In the genomic region with DNA sequence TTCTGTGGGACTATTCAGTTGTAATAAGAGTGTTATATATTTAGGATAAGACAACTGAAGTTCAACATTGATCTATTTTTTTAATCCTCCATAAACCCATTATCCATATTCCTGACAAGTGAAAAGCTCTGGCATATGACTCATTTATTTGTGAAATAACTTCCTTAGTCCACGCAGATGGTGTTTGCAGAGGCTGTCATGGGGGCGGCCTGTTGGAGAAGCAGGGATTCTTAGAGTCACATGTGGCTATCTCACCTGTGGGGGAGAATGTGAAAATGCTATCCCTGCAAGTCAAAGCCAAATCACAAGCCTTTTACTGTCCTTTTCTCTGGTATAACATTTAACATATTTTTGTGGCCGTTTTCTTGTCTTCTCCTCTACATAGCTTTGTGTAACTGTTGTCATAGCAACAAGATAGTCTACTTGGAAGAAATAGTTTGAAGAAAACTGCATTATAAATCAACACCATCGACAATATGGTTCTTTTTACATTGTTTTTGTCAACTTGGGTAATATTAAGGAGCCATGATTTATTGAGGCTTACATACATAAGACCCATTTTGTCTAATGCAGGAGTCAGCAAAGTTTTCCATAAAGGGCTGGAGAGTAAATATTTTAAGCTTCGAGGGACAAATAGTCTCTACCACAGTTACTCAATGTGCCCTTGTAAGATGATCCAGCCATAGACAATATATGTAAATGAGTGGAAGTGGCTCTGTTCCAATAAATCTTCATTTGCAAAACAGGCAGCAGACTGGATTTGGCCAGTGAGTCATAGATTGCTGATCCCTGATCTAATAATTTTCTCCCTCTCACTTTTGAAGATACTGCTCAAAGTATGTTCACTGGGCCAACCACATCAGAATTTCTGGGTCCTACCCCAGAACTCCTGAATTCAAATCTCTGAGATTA, we compare ENCODE assay signal across 16 cellular contexts.
DNase-seq lines count a peak whose midpoint lies in the region; ATAC-seq, FAIRE-seq and TF ChIP-seq lines count a peak whose summit lies in the region.
"Had no signal": no experiment of that assay in that cellular context is flagged by ENCODE, and none has a peak within 500 bp of the region (broad histone marks: within the 10 kb centered on the region; RNA-seq: fewer than 3 reads in every experiment).

No MANE protein-coding gene starts in this region.

- no peaks in the 10 kb centered on the region for H3K9me3 ChIP-seq in fibroblast of lung (ENCODE audit: control insufficient read depth, insufficient read depth, low read depth, low read length)
- H3K9me3 ChIP-seq in small intestine (ENCODE audit: control insufficient read depth, low read depth) = no peaks in the 10 kb centered on the region
- H3K9me3 ChIP-seq: A549 had no signal

- H4K20me1 ChIP-seq in fibroblast of lung (ENCODE audit: control insufficient read depth, extremely low read depth, insufficient read depth, low read length) = no peaks in the 10 kb centered on the region

- H3K4me1 ChIP-seq in fibroblast of lung (ENCODE audit: control insufficient read depth, extremely low read depth, insufficient read depth, low read length) (no peaks in the 10 kb centered on the region), small intestine (ENCODE audit: control insufficient read depth in 2 of 2, insufficient read depth in 1 of 2, low read depth in 1 of 2, low read length in 1 of 2) (no peaks in the 10 kb centered on the region)
- H3K4me1 ChIP-seq: A549 had no signal

- H3K4me3 ChIP-seq in fibroblast of lung (replicated peaks in 1 of 4; ENCODE audit: control extremely low read depth in 1 of 4, insufficient read depth in 1 of 4, low read depth in 3 of 4, low read length in 4 of 4) (no peak overlapping the region), small intestine (ENCODE audit: low read depth in 1 of 2, low read length in 2 of 2) (no peak overlapping the region)
- H3K4me3 ChIP-seq: A549 had no signal

- no peaks in the 10 kb centered on the region for H3K36me3 ChIP-seq in fibroblast of lung (ENCODE audit: control insufficient read depth, insufficient read depth, low read length)
- no peaks in the 10 kb centered on the region for H3K36me3 ChIP-seq in small intestine (ENCODE audit: control insufficient read depth in 2 of 2, insufficient read depth in 2 of 2, low read length in 2 of 2)

- no peaks in the 10 kb centered on the region for H3K79me2 ChIP-seq in fibroblast of lung (ENCODE audit: control insufficient read depth, insufficient read depth, low read length)

- H3K27me3 ChIP-seq in fibroblast of lung (ENCODE audit: control insufficient read depth, insufficient read depth, low read length) (no peaks in the 10 kb centered on the region), small intestine (ENCODE audit: control insufficient read depth in 2 of 2, insufficient read depth in 2 of 2, low read length in 2 of 2) (no peaks in the 10 kb centered on the region)

- no peak for FAIRE-seq in small intestine (lab: Jason Lieb, UNC)
- FAIRE-seq: A549 had no signal

- WGBS in small intestine, 3 donors = 33 to 35% (median 34%) methylated on average over 5 of the region's 5 CpGs

- no peak for ATAC-seq in GM21515 (IDR thresholded peaks at IDR 0.05; ENCODE audit: unreplicated experiment)
- ATAC-seq: A549; activated CD8-positive, alpha-beta T cell treated with anti-CD3 and anti-CD28 coated beads for 36 hours; stimulated activated naive CD8-positive, alpha-beta T cell treated with anti-CD3 and anti-CD28 coated beads, Interleukin-15, Interleukin-2, amounts not matched to agents 100 U/mL and 50 U/mL, for 24 hours had no signal

- no peak overlapping the region for H3K4me2 ChIP-seq in fibroblast of lung (ENCODE audit: extremely low read depth, insufficient read depth, low read length)
- H3K4me2 ChIP-seq: A549 had no signal

- no peak for TF ChIP-seq CTCF in fibroblast of lung (conservative IDR thresholded peaks at IDR 0.05 in 1 of 2, IDR thresholded peaks at IDR 0.05 in 1 of 2; ENCODE audit: low read depth in 1 of 2, low read length in 2 of 2)

- no peak overlapping the region for H3K9ac ChIP-seq in fibroblast of lung (ENCODE audit: insufficient read depth, low read length)

- DNase-seq in NCI-H748 (lab: John Stamatoyannopoulos, UW; ENCODE audit: unreplicated experiment) (peak; percentile 3), NCI-H748 treated with DMSO at 0.1 percent for 48 hours (lab: John Stamatoyannopoulos, UW) (no peak), NCI-H526 treated with DMSO at 0.1 percent for 48 hours (lab: John Stamatoyannopoulos, UW) (peak; percentile 10), fibroblast of lung (ENCODE audit: low read depth in 2 of 2) (peak; percentile 11 to 60), small intestine (peak; percentile 0), NCI-H146 treated with DMSO at 0.1 percent for 48 hours (lab: John Stamatoyannopoulos, UW; ENCODE audit: unreplicated experiment) (no peak), T1000 (lab: John Stamatoyannopoulos, UW) (no peak)
- DNase-seq: activated CD8-positive, alpha-beta T cell treated with anti-CD3 and anti-CD28 coated beads for 36 hours; activated naive CD8-positive, alpha-beta T cell treated with anti-CD3 and anti-CD28 coated beads, Interleukin-2, amount 10 ng/mL, durations not matched to agents 7 days and 5 days; central memory CD4-positive, alpha-beta T cell; DND-41; KG1; stimulated activated naive CD8-positive, alpha-beta T cell treated with anti-CD3 and anti-CD28 coated beads, Interleukin-15, Interleukin-2, amounts not matched to agents 100 U/mL and 50 U/mL, for 24 hours had no signal

- no peak overlapping the region for H2AFZ ChIP-seq in fibroblast of lung (ENCODE audit: low read length)

- H3K27ac ChIP-seq in fibroblast of lung (ENCODE audit: insufficient read depth, low read length) (no peak overlapping the region), small intestine (ENCODE audit: low read depth in 1 of 2, low read length in 1 of 2) (no peak overlapping the region)
- H3K27ac ChIP-seq: A549, C4-2B had no signal

Comparison
In these comparisons a context has a peak if more than half of its experiments do, and no peak if none do; other contexts are left out.
1. DNase-seq: peak in NCI-H748 (single experiment), NCI-H526 treated with DMSO at 0.1 percent for 48 hours (single experiment), fibroblast of lung (2 of 2) and small intestine (single experiment); none in NCI-H748 treated with DMSO at 0.1 percent for 48 hours (single experiment), NCI-H146 treated with DMSO at 0.1 percent for 48 hours (single experiment) and T1000 (single experiment).